ENCODE assay signal across 32 cellular contexts in genomic region chr1:30395631-30396030, GRCh38.
"Had no signal": no experiment of that assay in that cellular context is flagged by ENCODE, and none has a peak within 500 bp of the region (broad histone marks: within the 10 kb centered on the region; RNA-seq: fewer than 3 reads in every experiment).

No MANE protein-coding gene starts in this region.

- DNase-seq: activated effector memory CD4-positive, alpha-beta T cell treated with anti-CD3 and anti-CD28 coated beads, Interleukin-2, amount 50 U/mL, for 16 hours; activated effector memory CD4-positive, alpha-beta T cell treated with Interleukin-2 at 50 U/mL for 16 hours; activated gamma-delta T cell; activated gamma-delta T cell treated with Interleukin-2 at 50 U/mL for 16 hours; activated naive CD4-positive, alpha-beta T cell; activated naive CD4-positive, alpha-beta T cell treated with anti-CD3 and anti-CD28 coated beads for 36 hours; activated naive CD4-positive, alpha-beta T cell treated with anti-CD3 and anti-CD28 coated beads, Interleukin-2, amount 10 ng/mL, durations not matched to agents 7 days and 5 days; activated naive CD4-positive, alpha-beta T cell treated with anti-CD3 and anti-CD28 coated beads, Interleukin-2, amount 50 U/mL, for 16 hours; activated naive CD4-positive, alpha-beta T cell treated with Interleukin-2 at 50 U/mL for 16 hours; activated naive CD8-positive, alpha-beta T cell treated with anti-CD3 and anti-CD28 coated beads for 36 hours; activated naive CD8-positive, alpha-beta T cell treated with anti-CD3 and anti-CD28 coated beads, Interleukin-2, amount 10 ng/mL, durations not matched to agents 7 days and 5 days; activated naive CD8-positive, alpha-beta T cell treated with anti-CD3 and anti-CD28 coated beads, Interleukin-2, amount 50 U/mL, for 24 hours; activated T-cell treated with anti-CD3 and anti-CD28 coated beads, Interleukin-2, amount 50 U/mL, for 1 hour; activated T-cell treated with anti-CD3 and anti-CD28 coated beads, Interleukin-2, amount 50 U/mL, for 24 hours; activated T-cell treated with anti-CD3 and anti-CD28 coated beads, Interleukin-2, amount 50 U/mL, for 4 hours; activated T-cell treated with anti-CD3 and anti-CD28 coated beads, Interleukin-2, amount 50 U/mL, for 48 hours; activated T-cell treated with anti-CD3 and anti-CD28 coated beads, Interleukin-2, amount 50 U/mL, for 72 hours; adrenal gland; amniotic stem cell; amygdala; anterior cingulate cortex; body of pancreas; brain microvascular endothelial cell; caudate nucleus; central memory CD4-positive, alpha-beta T cell; cerebellar nuclear complex had no signal

- FAIRE-seq: astrocyte had no signal

- H3K9me3 ChIP-seq: adrenal gland, ascending aorta, body of pancreas, breast epithelium had no signal

- H3K27me3 ChIP-seq: ascending aorta, body of pancreas, brain microvascular endothelial cell, cardiac muscle cell had no signal

- H3K27ac ChIP-seq: adrenal gland, ascending aorta, body of pancreas, brain microvascular endothelial cell, breast epithelium, cardiac muscle cell had no signal

- H3K4me1 ChIP-seq: adrenal gland, ascending aorta, body of pancreas, breast epithelium had no signal

- ATAC-seq: activated naive CD4-positive, alpha-beta T cell treated with anti-CD3 and anti-CD28 coated beads, Interleukin-2, amount 50 U/mL, for 72 hours; activated naive CD8-positive, alpha-beta T cell treated with anti-CD3 and anti-CD28 coated beads, Interleukin-2, amount 50 U/mL, for 24 hours; activated T-cell treated with anti-CD3 and anti-CD28 coated beads, Interleukin-2, amount 50 U/mL, for 4 hours; activated T-cell treated with anti-CD3 and anti-CD28 coated beads, Interleukin-2, amount 50 U/mL, for 72 hours; activated T-helper 17 cell treated with anti-CD3 and anti-CD28 coated beads, Interleukin-2, amount 50 U/mL, for 72 hours; body of pancreas had no signal

- H3K36me3 ChIP-seq: adrenal gland, ascending aorta, brain microvascular endothelial cell, breast epithelium, cardiac muscle cell had no signal

- H3K4me3 ChIP-seq: adrenal gland, ascending aorta, body of pancreas, breast epithelium, cardiac muscle cell had no signal
